Comparison of ENCODE assay signal across 13 cellular contexts in genomic region chr7:45583296-45583695, GRCh38. TPM values are rescaled to one million over a fixed set of nuclear protein-coding genes. Genes with fewer than 3 reads are reported as not detected.
DNase-seq lines count a peak whose midpoint lies in the region; ATAC-seq and TF ChIP-seq lines count a peak whose summit lies in the region.
"Had no signal": no experiment of that assay in that cellular context is flagged by ENCODE, and none has a peak within 500 bp of the region (broad histone marks: within the 10 kb centered on the region; RNA-seq: fewer than 3 reads in every experiment).

No MANE protein-coding gene starts in this region.

- no peaks in the 10 kb centered on the region for H3K4me1 Mint-ChIP-seq in activated T-cell treated with anti-CD3 and anti-CD28 coated beads, Interleukin-2, amount 50 U/mL, for 24 hours (ENCODE audit: low read depth)
- no peaks in the 10 kb centered on the region for H3K4me1 Mint-ChIP-seq in stimulated activated effector memory CD8-positive, alpha-beta T cell treated with anti-CD3 and anti-CD28 coated beads, Interleukin-12 subunit alpha, Interleukin-12 subunit beta, amount 100 ng/mL, for 72 hours
- H3K4me1 Mint-ChIP-seq: CD14-positive monocyte had no signal

- TF ChIP-seq EP300 in sigmoid colon (IDR thresholded peaks at IDR 0.05) = no peak

- TF ChIP-seq POLR2A in sigmoid colon (IDR thresholded peaks at IDR 0.05) = no peak

- H3K9me3 Mint-ChIP-seq in activated T-cell treated with anti-CD3 and anti-CD28 coated beads, Interleukin-2, amount 50 U/mL, for 24 hours = no peaks in the 10 kb centered on the region
- no peaks in the 10 kb centered on the region for H3K9me3 Mint-ChIP-seq in stimulated activated effector memory CD8-positive, alpha-beta T cell treated with anti-CD3 and anti-CD28 coated beads, Interleukin-12 subunit alpha, Interleukin-12 subunit beta, amount 100 ng/mL, for 72 hours
- H3K9me3 Mint-ChIP-seq: CD14-positive monocyte had no signal

- no peaks in the 10 kb centered on the region for H3K27me3 ChIP-seq in NT2/D1 (ENCODE audit: insufficient read depth, insufficient read length)
- no peaks in the 10 kb centered on the region for H3K27me3 ChIP-seq in iPS-18a (ENCODE audit: control insufficient read depth, insufficient read depth, low read length)
- peaks cover 0 to 17% (median 8%) of the 10 kb centered on the region in 3 donors for H3K27me3 ChIP-seq in sigmoid colon

- no peak overlapping the region for H3K27ac Mint-ChIP-seq in activated T-cell treated with anti-CD3 and anti-CD28 coated beads, Interleukin-2, amount 50 U/mL, for 24 hours
- H3K27ac Mint-ChIP-seq in stimulated activated effector memory CD8-positive, alpha-beta T cell treated with anti-CD3 and anti-CD28 coated beads, Interleukin-12 subunit alpha, Interleukin-12 subunit beta, amount 100 ng/mL, for 72 hours = no peak overlapping the region
- H3K27ac Mint-ChIP-seq: CD14-positive monocyte had no signal

- H3K27ac ChIP-seq in iPS-18a (ENCODE audit: low read length) = no peak overlapping the region
- H3K27ac ChIP-seq in sigmoid colon = no peak overlapping the region

- intact Hi-C loops in sigmoid colon (cut with DNase I) = no loop called here

- no peak for TF ChIP-seq CTCF in sigmoid colon (IDR thresholded peaks at IDR 0.05)

- DNase-seq in activated T-cell treated with anti-CD3 and anti-CD28 coated beads, Interleukin-2, amount 50 U/mL, for 24 hours = peak; percentile 1
- no peak for DNase-seq in activated T-cell treated with anti-CD3 and anti-CD28 coated beads, Interleukin-2, amount 50 U/mL, for 48 hours
- DNase-seq in NT2/D1 (ENCODE audit: low read depth, low spot score) = no peak
- peak; percentile 14 for DNase-seq in sigmoid colon
- DNase-seq in occipital lobe (lab: John Stamatoyannopoulos, UW) = no peak
- DNase-seq in stimulated activated effector memory CD8-positive, alpha-beta T cell treated with anti-CD3 and anti-CD28 coated beads, Interleukin-12 subunit alpha, Interleukin-12 subunit beta, amount 100 ng/mL, for 72 hours (ENCODE audit: low spot score in 2 of 2) = no peak
- no peak for DNase-seq in activated CD4-positive, alpha-beta T cell treated with anti-CD3 and anti-CD28 coated beads, Interleukin-2, amount 50 U/mL, for 1 hour
- DNase-seq: NCI-H1436 treated with DMSO at 0.1 percent for 48 hours, NCI-H345, NCI-H526 treated with DMSO at 0.1 percent for 48 hours, PC-3 had no signal

- H3K9me3 ChIP-seq in NT2/D1 (ENCODE audit: insufficient read depth, low read length) (no peaks in the 10 kb centered on the region), iPS-18a (ENCODE audit: control insufficient read depth, low read depth, low read length) (no peaks in the 10 kb centered on the region), sigmoid colon (no peaks in the 10 kb centered on the region)

- no peaks in the 10 kb centered on the region for H3K36me3 ChIP-seq in NT2/D1 (ENCODE audit: insufficient read depth, insufficient read length, low read length)
- no peaks in the 10 kb centered on the region for H3K36me3 ChIP-seq in iPS-18a (ENCODE audit: control insufficient read depth, low read depth, low read length)
- no peaks in the 10 kb centered on the region for H3K36me3 ChIP-seq in sigmoid colon

- H3K4me1 ChIP-seq in NT2/D1 (ENCODE audit: insufficient read depth, insufficient read length) (peaks cover 34% of the 10 kb centered on the region), iPS-18a (ENCODE audit: control insufficient read depth, low read depth, low read length) (peaks cover 30% of the 10 kb centered on the region), sigmoid colon (no peaks in the 10 kb centered on the region)

- no peaks in the 10 kb centered on the region for H3K36me3 Mint-ChIP-seq in activated T-cell treated with anti-CD3 and anti-CD28 coated beads, Interleukin-2, amount 50 U/mL, for 24 hours (ENCODE audit: low read depth)
- H3K36me3 Mint-ChIP-seq in stimulated activated effector memory CD8-positive, alpha-beta T cell treated with anti-CD3 and anti-CD28 coated beads, Interleukin-12 subunit alpha, Interleukin-12 subunit beta, amount 100 ng/mL, for 72 hours = no peaks in the 10 kb centered on the region
- H3K36me3 Mint-ChIP-seq: CD14-positive monocyte had no signal

- H3K9ac ChIP-seq in NT2/D1 (ENCODE audit: insufficient read length, low read depth) = peak overlapping the region; percentile 50
- no peak overlapping the region for H3K9ac ChIP-seq in iPS-18a (ENCODE audit: low read length)

- H3K4me3 ChIP-seq in NT2/D1 (ENCODE audit: insufficient read length, low read depth) (no peak overlapping the region), iPS-18a (ENCODE audit: low read length) (peak overlapping the region; percentile 6), sigmoid colon (no peak overlapping the region)

- no peaks in the 10 kb centered on the region for H3K27me3 Mint-ChIP-seq in activated T-cell treated with anti-CD3 and anti-CD28 coated beads, Interleukin-2, amount 50 U/mL, for 24 hours

- no peak for ATAC-seq in stimulated activated effector memory CD8-positive, alpha-beta T cell treated with anti-CD3 and anti-CD28 coated beads, Interleukin-12 subunit alpha, Interleukin-12 subunit beta, amount 100 ng/mL, for 72 hours
- ATAC-seq: PC-3 had no signal

- 88 to 92% methylated on average over 2 of the region's 2 CpGs for WGBS in sigmoid colon, 2 donors

- H3K4me3 Mint-ChIP-seq in activated T-cell treated with anti-CD3 and anti-CD28 coated beads, Interleukin-2, amount 50 U/mL, for 24 hours = no peak overlapping the region
- no peak overlapping the region for H3K4me3 Mint-ChIP-seq in stimulated activated effector memory CD8-positive, alpha-beta T cell treated with anti-CD3 and anti-CD28 coated beads, Interleukin-12 subunit alpha, Interleukin-12 subunit beta, amount 100 ng/mL, for 72 hours
- H3K4me3 Mint-ChIP-seq: CD14-positive monocyte had no signal

RNA-seq across cellular contexts. Expression of gene ADCY1, which starts 9.1 kb away (rescaled TPM):
- under 1 TPM; 0.27 to 0.71 (median 0.61) TPM for total RNA-seq in sigmoid colon
- under 1 TPM; 0.23 to 0.60 (median 0.50) TPM for polyA plus RNA-seq in sigmoid colon
- total RNA-seq in occipital lobe = 226 TPM

Comparison
In these comparisons a context has a peak if more than half of its experiments do, and no peak if none do; other contexts are left out.
1. DNase-seq: peak in activated T-cell treated with anti-CD3 and anti-CD28 coated beads, Interleukin-2, amount 50 U/mL, for 24 hours (single experiment) and sigmoid colon (single experiment); none in activated T-cell treated with anti-CD3 and anti-CD28 coated beads, Interleukin-2, amount 50 U/mL, for 48 hours (0 of 2), NT2/D1 (single experiment), occipital lobe (single experiment), stimulated activated effector memory CD8-positive, alpha-beta T cell treated with anti-CD3 and anti-CD28 coated beads, Interleukin-12 subunit alpha, Interleukin-12 subunit beta, amount 100 ng/mL, for 72 hours (0 of 2) and activated CD4-positive, alpha-beta T cell treated with anti-CD3 and anti-CD28 coated beads, Interleukin-2, amount 50 U/mL, for 1 hour (single experiment).
2. RNA of gene ADCY1, which starts 9.1 kb away (total RNA-seq): 226 TPM in occipital lobe (single experiment); 0.27 to 0.71 TPM in sigmoid colon; every median in the first group is over 100 times any median in the second.